ENCODE assay signal across 8 cellular contexts in the genomic region with DNA sequence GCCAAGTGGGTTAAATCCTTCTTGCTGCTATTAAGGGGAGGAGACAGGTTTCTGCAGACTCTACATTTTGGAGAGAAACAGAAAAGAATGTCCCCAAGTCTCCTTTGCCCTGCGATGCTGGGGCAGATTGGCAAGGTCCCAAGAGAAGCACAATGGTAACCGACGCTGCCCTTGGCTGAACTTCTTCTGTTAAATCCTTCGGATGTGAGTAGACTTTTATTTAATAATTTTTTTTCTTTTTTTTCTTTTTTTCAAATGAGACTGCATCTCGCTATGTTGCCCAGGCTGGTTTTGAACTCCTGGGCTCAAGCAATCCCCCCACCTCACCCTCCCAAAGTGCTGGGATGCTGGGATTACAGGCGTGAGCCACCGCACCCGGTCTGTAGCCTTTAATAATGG. TPM values are rescaled to one million over a fixed set of nuclear protein-coding genes. Genes with fewer than 3 reads are reported as not detected.
A peak's percentile ranks its signal among the peaks of the same experiment; 100 is the strongest.
DNase-seq lines count a peak whose midpoint lies in the region; ATAC-seq and TF ChIP-seq lines count a peak whose summit lies in the region.

No MANE protein-coding gene starts in this region.

- peaks cover 30% of the 10 kb centered on the region for H3K4me1 Mint-ChIP-seq in Caco-2 (ENCODE audit: low read depth, unreplicated experiment)
- H3K4me1 Mint-ChIP-seq in nephron, result peaks cover 19% of the 10 kb centered on the region

- CTCF ChIA-PET in Caco-2 (lab: Charles Lee), result interaction anchor here (0.5 to 1.9 kb wide), 5 partner anchors 20 to 72 kb away, joined by 3 to 7 read pairs (median 5); partner anchors contain the start of gene MRPL58

- TF ChIP-seq POLR2A in NB4 (IDR thresholded peaks at IDR 0.05; ENCODE audit: extremely low read depth, insufficient read length), result no peak

- H3K4me1 ChIP-seq in Caco-2, result no peaks in the 10 kb centered on the region

- BruUV-seq in Caco-2 (replicated peaks; lab: Mats Ljungman, UMichigan), result no TSS peak

- peak overlapping the region; percentile 94 for H3K4me3 Mint-ChIP-seq in Caco-2 (ENCODE audit: unreplicated experiment)
- peak overlapping the region; percentile 98 to 99 (median 99) for H3K4me3 Mint-ChIP-seq in nephron

- TF ChIP-seq CTCF in Caco-2 (IDR thresholded peaks at IDR 0.05; ENCODE audit: insufficient read depth in 1 of 2, low read depth in 1 of 2, low read length in 1 of 2, severe bottlenecking in 1 of 2, unreplicated experiment in 1 of 2), result no peak
- no peak for TF ChIP-seq CTCF in NB4 (IDR thresholded peaks at IDR 0.05; ENCODE audit: low read depth, low read length)
- TF ChIP-seq CTCF in choroid plexus epithelial cell (conservative IDR thresholded peaks at IDR 0.05; ENCODE audit: low read depth, low read length), result no peak
- TF ChIP-seq CTCF in nephron (IDR thresholded peaks at IDR 0.05; ENCODE audit: unreplicated experiment in 3 of 3), result no peak

- H3K27me3 Mint-ChIP-seq in Caco-2 (ENCODE audit: insufficient read depth, unreplicated experiment) (peaks cover 4% of the 10 kb centered on the region), nephron (ENCODE audit: low read depth) (peaks cover 8% of the 10 kb centered on the region)

- no peak for DNase-seq in Caco-2
- no peak for DNase-seq in NB4 (ENCODE audit: low read depth)
- DNase-seq in choroid plexus epithelial cell (ENCODE audit: low read depth), result peak; percentile 5
- no peak for DNase-seq in NOMO-1 treated with dmso at 0.1 percent for 144 hours (lab: John Stamatoyannopoulos, UW; ENCODE audit: unreplicated experiment)
- DNase-seq in SIG-M5 (lab: John Stamatoyannopoulos, UW), result no peak

- POLR2A ChIA-PET in Caco-2 (lab: Charles Lee), result interaction anchor here (0.9 kb wide), 1 partner anchor 20 kb away, joined by 5 read pairs; the partner anchor contains the start of gene MRPL58

- H3K9me3 ChIP-seq in Caco-2, result no peaks in the 10 kb centered on the region

- H3K36me3 Mint-ChIP-seq in Caco-2 (ENCODE audit: insufficient read depth, unreplicated experiment), result peaks cover 34% of the 10 kb centered on the region
- H3K36me3 Mint-ChIP-seq in nephron (ENCODE audit: low read depth), result peaks cover 4% of the 10 kb centered on the region

- H3K4me3 ChIP-seq in Caco-2 (ENCODE audit: low read depth, low read length) (peak overlapping the region; percentile 91), NB4 (ENCODE audit: low read depth, low read length) (peak overlapping the region; percentile 89), choroid plexus epithelial cell (ENCODE audit: low read depth, low read length) (peak overlapping the region; percentile 88)

- peaks cover 24% of the 10 kb centered on the region for H3K9me3 Mint-ChIP-seq in Caco-2 (ENCODE audit: unreplicated experiment)
- H3K9me3 Mint-ChIP-seq in nephron, result peaks cover 21% of the 10 kb centered on the region

- ATAC-seq in HG03432 (IDR thresholded peaks at IDR 0.05; ENCODE audit: unreplicated experiment), result no peak
- ATAC-seq in HG02973 (IDR thresholded peaks at IDR 0.05; ENCODE audit: unreplicated experiment), result no peak

- H3K27me3 ChIP-seq in Caco-2 (replicated peaks; ENCODE audit: control insufficient read depth, insufficient read depth, low read length), result no peaks in the 10 kb centered on the region

- intact Hi-C loops in Caco-2 (cut with micrococcal nuclease; ENCODE audit: unreplicated experiment), result loop anchor here (2.0 kb wide), 1 partner anchor 20 kb away; the partner anchor contains the start of gene MRPL58

- H3K36me3 ChIP-seq in Caco-2 (ENCODE audit: control insufficient read depth, insufficient read depth, low read length), result no peaks in the 10 kb centered on the region

- H3K27ac Mint-ChIP-seq in Caco-2 (ENCODE audit: unreplicated experiment) (no peak overlapping the region), nephron (peak overlapping the region in 1 of 3 experiments; percentile 97)

RNA-seq across cellular contexts. Expression of gene ATP5PD, which starts 13.9 kb away (rescaled TPM):
- 316 and 326 TPM in 2 replicates for total RNA-seq in Caco-2 (2022)

RNA-seq across cellular contexts. Expression of gene KCTD2, which starts 14.1 kb away (rescaled TPM):
- total RNA-seq in Caco-2 (2022), result 27.9 and 28.8 TPM in 2 replicates

RNA-seq across cellular contexts. Expression of gene MRPL58, which starts 20.4 kb away (rescaled TPM):
- total RNA-seq in Caco-2 (2022), result 61.0 and 61.8 TPM in 2 replicates

RNA-seq across cellular contexts. Expression of gene CDR2L, which starts 45.5 kb away (rescaled TPM):
- 30.9 and 31.6 TPM in 2 replicates for total RNA-seq in Caco-2 (2022)

RNA-seq across cellular contexts. Expression of gene SLC16A5, which starts 54.9 kb away (rescaled TPM):
- total RNA-seq in Caco-2 (2022), result 27.7 and 33.8 TPM in 2 replicates
